In the genomic region with DNA sequence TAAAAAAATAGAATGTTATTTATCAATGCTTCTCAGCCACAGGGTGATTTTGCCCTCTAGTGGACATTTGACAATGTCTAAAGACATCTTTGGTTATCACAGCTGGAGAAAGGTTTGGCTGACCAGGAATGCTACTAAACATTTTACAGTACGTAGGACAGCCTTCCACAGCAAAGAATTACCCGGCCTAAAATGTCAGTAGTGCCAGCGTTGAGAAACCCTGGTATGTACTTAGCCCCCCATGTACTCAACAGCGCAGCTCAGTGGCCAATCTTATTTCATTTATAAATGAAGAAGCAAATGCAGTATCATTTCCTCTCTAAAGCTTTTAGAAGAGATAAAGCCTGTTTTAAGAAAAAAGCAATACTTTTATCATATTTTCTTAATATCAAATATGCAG, we compare ENCODE assay signal across 8 cellular contexts. TPM values are rescaled to one million over a fixed set of nuclear protein-coding genes. Genes with fewer than 3 reads are reported as not detected.
DNase-seq lines count a peak whose midpoint lies in the region; ATAC-seq and TF ChIP-seq lines count a peak whose summit lies in the region.

No MANE protein-coding gene starts in this region.

- peak overlapping the region; percentile 61 to 92 (median 75) for H3K27ac Mint-ChIP-seq in CD4-positive, alpha-beta memory T cell
- peak overlapping the region in 2 of 5 experiments; percentile 66 to 75 for H3K27ac Mint-ChIP-seq in brain

- POLR2A ChIA-PET in CD4-positive, alpha-beta memory T cell (lab: Charles Lee; ENCODE audit: partially characterized antibody) = interaction anchor here (0.7 to 2.2 kb wide), 3 partner anchors 9 to 56 kb away, joined by 3 to 27 read pairs (median 4); a partner anchor contains a TSS

- peak; percentile 45 to 70 (median 50) for DNase-seq in CD4-positive, alpha-beta memory T cell
- DNase-seq in HFF-Myc (ENCODE audit: extremely low read depth, low read depth) (peak; percentile 61), SJCRH30 (peak; percentile 59 to 66), left kidney (ENCODE audit: low read depth, low spot score) (peak; percentile 68), superior temporal gyrus (ENCODE audit: extremely low spot score) (peak; percentile 77)

- H3K9me3 ChIP-seq in CD4-positive, alpha-beta memory T cell (ENCODE audit: control insufficient read depth in 1 of 2, low read length in 2 of 2) = no peaks in the 10 kb centered on the region
- H3K9me3 ChIP-seq in SJCRH30 (replicated peaks) = no peaks in the 10 kb centered on the region

- no peak overlapping the region for H3K4me3 ChIP-seq in CD4-positive, alpha-beta memory T cell (ENCODE audit: low read length in 2 of 2)
- H3K4me3 ChIP-seq in HFF-Myc (replicated peaks; ENCODE audit: low read depth, low read length) (no peak overlapping the region), SJCRH30 (no peak overlapping the region)

- H3K27me3 Mint-ChIP-seq in CD4-positive, alpha-beta memory T cell = no peaks in the 10 kb centered on the region
- H3K27me3 Mint-ChIP-seq in brain = peaks cover 9% of the 10 kb centered on the region

- peaks cover 0 to 12% of the 10 kb centered on the region in 2 donors for H3K36me3 Mint-ChIP-seq in CD4-positive, alpha-beta memory T cell
- peaks cover 15% of the 10 kb centered on the region for H3K36me3 Mint-ChIP-seq in brain

- no peaks in the 10 kb centered on the region for H3K36me3 ChIP-seq in CD4-positive, alpha-beta memory T cell (ENCODE audit: insufficient read depth, low read length)
- no peaks in the 10 kb centered on the region for H3K36me3 ChIP-seq in SJCRH30

- H3K27ac ChIP-seq in CD4-positive, alpha-beta memory T cell (ENCODE audit: low read depth, low read length) = no peak overlapping the region
- no peak overlapping the region for H3K27ac ChIP-seq in SJCRH30

- intact Hi-C loops in CD4-positive, alpha-beta memory T cell (cut with micrococcal nuclease) = no loop called here

- CTCF ChIA-PET in CD4-positive, alpha-beta memory T cell (lab: Charles Lee; ENCODE audit: partially characterized antibody) = interaction anchor here (0.7 to 6.3 kb wide), 20 partner anchors 10 to 416 kb away, joined by 3 to 39 read pairs (median 6); a partner anchor contains a TSS

- H3K4me1 Mint-ChIP-seq in CD4-positive, alpha-beta memory T cell = peaks cover 43 to 79% (median 62%) of the 10 kb centered on the region in 4 donors
- H3K4me1 Mint-ChIP-seq in brain = peaks cover 72% of the 10 kb centered on the region

- peaks cover 83% of the 10 kb centered on the region for H3K4me1 ChIP-seq in CD4-positive, alpha-beta memory T cell (ENCODE audit: insufficient read depth, low read length)
- no peaks in the 10 kb centered on the region for H3K4me1 ChIP-seq in SJCRH30

- ATAC-seq in GM19463 (IDR thresholded peaks at IDR 0.05; ENCODE audit: unreplicated experiment) (no peak), HG03175 (IDR thresholded peaks at IDR 0.05; ENCODE audit: unreplicated experiment) (no peak)

- TF ChIP-seq CTCF in HFF-Myc (IDR thresholded peaks at IDR 0.05; ENCODE audit: low read depth, low read length, missing control alignments) = peak; percentile 72
- TF ChIP-seq CTCF in brain (conservative IDR thresholded peaks at IDR 0.05) = peak; percentile 73 to 87

- no peaks in the 10 kb centered on the region for H3K27me3 ChIP-seq in CD4-positive, alpha-beta memory T cell (ENCODE audit: insufficient read depth, low read length)
- H3K27me3 ChIP-seq in SJCRH30 = no peaks in the 10 kb centered on the region

- no peaks in the 10 kb centered on the region for H3K9me3 Mint-ChIP-seq in CD4-positive, alpha-beta memory T cell
- H3K9me3 Mint-ChIP-seq in brain = peaks cover 0 to 6% (median 0%) of the 10 kb centered on the region in 5 experiments

- peak overlapping the region in 5 of 8 donors; percentile 26 to 76 (median 37) for H3K4me3 Mint-ChIP-seq in CD4-positive, alpha-beta memory T cell
- H3K4me3 Mint-ChIP-seq in brain = peak overlapping the region in 2 of 5 experiments; percentile 22 to 69

RNA-seq across cellular contexts. Expression of a gene that starts 5.8 kb away (rescaled TPM):
- 100 to 1,000 TPM; 108 to 113 TPM for total RNA-seq in CD4-positive, alpha-beta memory T cell
- polyA plus RNA-seq in CD4-positive, alpha-beta memory T cell = 10 to 100 TPM; 18.4 to 44.7 TPM
- 74.3 and 83.9 TPM in 2 replicates for total RNA-seq in SJCRH30 (2014; rRNA removed; shearing (Covaris generic))
- polyA plus RNA-seq in brain (ENCODE audit: insufficient read depth, low read depth, low replicate concordance) = 38.2 TPM

RNA-seq across cellular contexts. Expression of a gene that starts 57.0 kb away (rescaled TPM):
- total RNA-seq in CD4-positive, alpha-beta memory T cell = 100 to 1,000 TPM; 265 to 269 TPM
- polyA plus RNA-seq in CD4-positive, alpha-beta memory T cell = 100 to 1,000 TPM; 333 to 395 TPM
- total RNA-seq in SJCRH30 (2014; rRNA removed; shearing (Covaris generic)) = 352 and 383 TPM in 2 replicates
- 56.1 TPM for polyA plus RNA-seq in brain (ENCODE audit: insufficient read depth, low read depth, low replicate concordance)
